Comparison of ENCODE assay signal across 9 cellular contexts in genomic region chr20:63829598-63829942, GRCh38. TPM values are rescaled to one million over a fixed set of nuclear protein-coding genes. Genes with fewer than 3 reads are reported as not detected.
A peak's percentile ranks its signal among the peaks of the same experiment; 100 is the strongest.
DNase-seq lines count a peak whose midpoint lies in the region; ATAC-seq lines count a peak whose summit lies in the region.
"Had no signal": no experiment of that assay in that cellular context is flagged by ENCODE, and none has a peak within 500 bp of the region (broad histone marks: within the 10 kb centered on the region; RNA-seq: fewer than 3 reads in every experiment).

No MANE protein-coding gene starts in this region.

- H3K9me3 ChIP-seq in BLaER1 (no peaks in the 10 kb centered on the region), MG63 (no peaks in the 10 kb centered on the region), duodenal mucosa (ENCODE audit: control insufficient read depth in 1 of 2, low read length in 2 of 2) (no peaks in the 10 kb centered on the region)

- no peak overlapping the region for H3K27ac ChIP-seq in BLaER1
- H3K27ac ChIP-seq in duodenal mucosa (ENCODE audit: low read depth, low read length), result no peak overlapping the region

- H3K27me3 ChIP-seq in BLaER1, result peaks cover 84% of the 10 kb centered on the region
- H3K27me3 ChIP-seq in MG63, result no peaks in the 10 kb centered on the region
- H3K27me3 ChIP-seq in duodenal mucosa (ENCODE audit: control insufficient read depth in 1 of 2, insufficient read depth in 2 of 2, low read length in 2 of 2), result peaks cover 31 to 41% of the 10 kb centered on the region in 2 donors

- peaks cover 6% of the 10 kb centered on the region for H3K36me3 Mint-ChIP-seq in natural killer cell treated with Interleukin-12 subunit alpha and Interleukin-12 subunit beta and Interleukin-15 and Interleukin-18, amount 100 ng/mL, for 72 hours

- H3K4me2 ChIP-seq in BLaER1, result peak overlapping the region; percentile 91

- H4K20me1 ChIP-seq in BLaER1, result peaks cover 44% of the 10 kb centered on the region

- no peak for DNase-seq in MG63
- no peak for DNase-seq in natural killer cell treated with Interleukin-12 subunit alpha and Interleukin-12 subunit beta and Interleukin-15 and Interleukin-18, amount 100 ng/mL, for 72 hours (ENCODE audit: low spot score)
- no peak for DNase-seq in SW 1271 (lab: John Stamatoyannopoulos, UW)
- DNase-seq in NOMO-1 treated with DMSO at 0.1 percent for 48 hours (lab: John Stamatoyannopoulos, UW; ENCODE audit: unreplicated experiment), result no peak

- H3K4me3 ChIP-seq in BLaER1 (peak overlapping the region; percentile 71), MG63 (peak overlapping the region; percentile 57), duodenal mucosa (ENCODE audit: low read depth in 1 of 2, low read length in 2 of 2) (peak overlapping the region; percentile 53 to 68)

- H3K4me3 Mint-ChIP-seq in natural killer cell treated with Interleukin-12 subunit alpha and Interleukin-12 subunit beta and Interleukin-15 and Interleukin-18, amount 100 ng/mL, for 72 hours, result peak overlapping the region; percentile 93

- H3K36me3 ChIP-seq in BLaER1 (no peaks in the 10 kb centered on the region), MG63 (peaks cover 4% of the 10 kb centered on the region; the same call in 1 of the 2 replicates), duodenal mucosa (ENCODE audit: control insufficient read depth in 1 of 2, insufficient read depth in 2 of 2, low read length in 2 of 2) (no peaks in the 10 kb centered on the region)

- peak overlapping the region; percentile 12 to 68 for H3K27ac Mint-ChIP-seq in natural killer cell treated with Interleukin-12 subunit alpha and Interleukin-12 subunit beta and Interleukin-15 and Interleukin-18, amount 100 ng/mL, for 72 hours

- H3K9ac ChIP-seq in BLaER1, result no peak overlapping the region
- H3K9ac ChIP-seq in duodenal mucosa (ENCODE audit: low read depth in 1 of 2, low read length in 2 of 2), result peak overlapping the region in 1 of 2 donors; percentile 17

- no peak for ATAC-seq in natural killer cell treated with Interleukin-12 subunit alpha and Interleukin-12 subunit beta and Interleukin-15 and Interleukin-18, amount 100 ng/mL, for 72 hours
- ATAC-seq in GM21717 (IDR thresholded peaks at IDR 0.05; ENCODE audit: unreplicated experiment) (no peak), GM18498 (IDR thresholded peaks at IDR 0.05; ENCODE audit: unreplicated experiment) (no peak)

- peaks cover 21 to 26% of the 10 kb centered on the region in 2 donors for H3K27me3 Mint-ChIP-seq in natural killer cell treated with Interleukin-12 subunit alpha and Interleukin-12 subunit beta and Interleukin-15 and Interleukin-18, amount 100 ng/mL, for 72 hours

- H3K4me1 Mint-ChIP-seq in natural killer cell treated with Interleukin-12 subunit alpha and Interleukin-12 subunit beta and Interleukin-15 and Interleukin-18, amount 100 ng/mL, for 72 hours (ENCODE audit: low read depth in 2 of 2), result peaks cover 7 to 10% of the 10 kb centered on the region in 2 donors

- H3K9me3 Mint-ChIP-seq in natural killer cell treated with Interleukin-12 subunit alpha and Interleukin-12 subunit beta and Interleukin-15 and Interleukin-18, amount 100 ng/mL, for 72 hours, result no peaks in the 10 kb centered on the region

- H3K4me1 ChIP-seq in BLaER1, result peaks cover 30% of the 10 kb centered on the region
- peaks cover 5 to 20% of the 10 kb centered on the region in 2 donors for H3K4me1 ChIP-seq in duodenal mucosa (ENCODE audit: control insufficient read depth in 1 of 2, insufficient read depth in 2 of 2, low read length in 2 of 2)

RNA-seq across cellular contexts. Expression of gene ZBTB46, which starts 1.5 kb away (rescaled TPM):
- 5.5 and 15.9 TPM in 2 replicates for total RNA-seq in MG63 (2014; rRNA removed; shearing (Covaris generic); ENCODE audit: low replicate concordance)
- 1 to 10 TPM in 1 of 2 donors, under 1 TPM in 1; 0.25 to 1.2 TPM for total RNA-seq in natural killer cell treated with Interleukin-12 subunit alpha and Interleukin-12 subunit beta and Interleukin-15 and Interleukin-18, amount 100 ng/mL, for 72 hours

RNA-seq across cellular contexts. Expression of gene ABHD16B, which starts 31.7 kb away (rescaled TPM):
- total RNA-seq in MG63 (2014; rRNA removed; shearing (Covaris generic); ENCODE audit: low replicate concordance), result not detected in 2 replicates
- not detected for total RNA-seq in natural killer cell treated with Interleukin-12 subunit alpha and Interleukin-12 subunit beta and Interleukin-15 and Interleukin-18, amount 100 ng/mL, for 72 hours
- total RNA-seq: glomerular endothelial cell had no signal

RNA-seq across cellular contexts. Expression of gene TPD52L2, which starts 35.5 kb away (rescaled TPM):
- total RNA-seq in MG63 (2014; rRNA removed; shearing (Covaris generic); ENCODE audit: low replicate concordance), result 185 and 192 TPM in 2 replicates
- 10 to 100 TPM; 48.8 to 60.0 TPM for total RNA-seq in natural killer cell treated with Interleukin-12 subunit alpha and Interleukin-12 subunit beta and Interleukin-15 and Interleukin-18, amount 100 ng/mL, for 72 hours
